Comparison of ENCODE assay signal across 8 cellular contexts in the genomic region with DNA sequence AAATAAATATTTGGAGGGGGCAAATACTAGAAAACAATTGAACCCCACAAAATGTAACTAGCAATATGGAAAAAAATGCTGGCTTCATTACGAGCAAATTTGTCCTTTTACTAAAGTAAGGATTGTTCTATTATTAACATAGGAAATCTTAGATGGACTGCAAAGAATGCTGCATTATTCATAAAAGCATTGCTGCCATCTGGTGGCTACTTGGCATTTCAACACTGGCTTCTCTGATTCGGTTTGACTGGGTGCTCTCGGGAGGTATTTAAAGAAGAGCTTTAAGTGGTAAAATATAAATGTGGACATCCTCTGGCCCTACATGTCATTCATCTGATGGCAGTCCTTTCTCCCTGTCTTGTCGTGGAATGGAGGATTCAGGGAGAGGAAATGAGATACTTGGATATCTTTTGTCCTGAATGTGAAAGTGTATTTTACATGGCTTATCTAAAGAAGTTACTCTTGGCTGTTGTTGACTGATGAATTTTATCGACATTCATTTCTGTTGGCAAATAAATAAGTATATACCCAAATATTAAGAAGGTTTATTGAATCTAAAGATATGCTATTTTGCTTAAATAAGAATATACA.
A peak's percentile ranks its signal among the peaks of the same experiment; 100 is the strongest.
DNase-seq lines count a peak whose midpoint lies in the region; FAIRE-seq and TF ChIP-seq lines count a peak whose summit lies in the region.

No MANE protein-coding gene starts in this region.

- peak; percentile 44 for FAIRE-seq in small intestine (lab: Jason Lieb, UNC)

- TF ChIP-seq CTCF in DOHH2 (IDR thresholded peaks at IDR 0.05; ENCODE audit: low read depth, low read length, poor library complexity, severe bottlenecking): peak; percentile 82
- peak; percentile 43 to 73 (median 71) for TF ChIP-seq CTCF in ascending aorta (IDR thresholded peaks at IDR 0.05)

- H3K9me2 ChIP-seq in DOHH2 (replicated peaks; ENCODE audit: control insufficient read depth, low read length): no peaks in the 10 kb centered on the region

- WGBS in small intestine, 3 donors: 5 to 8% (median 6%) methylated on average over 5 of the region's 5 CpGs

- intact Hi-C loops in ascending aorta (cut with DNase I): loop anchor here (1.0 to 2.0 kb wide), 2 partner anchors 97 to 225 kb away; no protein-coding TSS in a partner anchor

- H3K36me3 ChIP-seq in DOHH2 (ENCODE audit: control insufficient read depth, low read length) (0 out of 2 replicates have a peak, but pooled peaks cover 9% of the 10 kb centered on the region), H7 (replicated peaks; ENCODE audit: control insufficient read depth, insufficient read depth, low read length) (no peaks in the 10 kb centered on the region), ascending aorta (no peaks in the 10 kb centered on the region), small intestine (ENCODE audit: control insufficient read depth in 2 of 2, insufficient read depth in 2 of 2, low read length in 2 of 2) (no peaks in the 10 kb centered on the region)

- DNase-seq in H7 (peak; percentile 12), NCI-H1105 treated with DMSO at 0.1 percent for 48 hours (lab: John Stamatoyannopoulos, UW) (peak; percentile 73), T-helper 2 cell (peak in 4 of 5 experiments; percentile 51 to 84 (median 58)), ascending aorta (ENCODE audit: low spot score in 2 of 2) (peak in 1 of 2 donors; percentile 86), hippocampal formation (lab: John Stamatoyannopoulos, UW) (peak; percentile 48 to 78), small intestine (peak; percentile 60), 8988T (no peak)

- H3K27me3 ChIP-seq in DOHH2 (ENCODE audit: control insufficient read depth, low read length): no peaks in the 10 kb centered on the region
- H3K27me3 ChIP-seq in H7 (ENCODE audit: control insufficient read depth, insufficient read depth, low read length): no peaks in the 10 kb centered on the region
- H3K27me3 ChIP-seq in ascending aorta: no peaks in the 10 kb centered on the region
- H3K27me3 ChIP-seq in small intestine (ENCODE audit: control insufficient read depth in 2 of 2, insufficient read depth in 2 of 2, low read length in 2 of 2): no peaks in the 10 kb centered on the region

- no peak overlapping the region for H3K4me3 ChIP-seq in DOHH2 (ENCODE audit: low read length)
- H3K4me3 ChIP-seq in H7 (ENCODE audit: insufficient read depth, low read depth, low read length): no peak overlapping the region
- peak overlapping the region; percentile 33 to 41 for H3K4me3 ChIP-seq in ascending aorta
- no peak overlapping the region for H3K4me3 ChIP-seq in small intestine (ENCODE audit: low read depth in 1 of 2, low read length in 2 of 2)

- H3K4me1 ChIP-seq in DOHH2 (ENCODE audit: control insufficient read depth, low read length) (peaks cover 21% of the 10 kb centered on the region), ascending aorta (peaks cover 0 to 3% of the 10 kb centered on the region in 2 donors), small intestine (ENCODE audit: control insufficient read depth in 2 of 2, insufficient read depth in 1 of 2, low read depth in 1 of 2, low read length in 1 of 2) (no peaks in the 10 kb centered on the region)

- H3K4me2 ChIP-seq in DOHH2 (ENCODE audit: low read length): no peak overlapping the region

- H3F3A ChIP-seq in DOHH2 (ENCODE audit: control insufficient read depth, insufficient read depth): 0 out of 2 replicates have a peak, but pooled peaks cover 3% of the 10 kb centered on the region

- no peaks in the 10 kb centered on the region for H4K20me1 ChIP-seq in DOHH2 (ENCODE audit: control insufficient read depth, insufficient read depth, low read depth, low read length)

- peaks cover 2% of the 10 kb centered on the region; the same call in 1 of the 2 replicates for H3K9me3 ChIP-seq in DOHH2 (ENCODE audit: control insufficient read depth, insufficient read depth, low read length)
- H3K9me3 ChIP-seq in ascending aorta: no peaks in the 10 kb centered on the region
- H3K9me3 ChIP-seq in small intestine (ENCODE audit: control insufficient read depth, low read depth): no peaks in the 10 kb centered on the region

- H3K79me2 ChIP-seq in DOHH2 (ENCODE audit: control insufficient read depth, low read length): no peaks in the 10 kb centered on the region

- H3K27ac ChIP-seq in DOHH2 (ENCODE audit: low read depth, low read length) (no peak overlapping the region), ascending aorta (no peak overlapping the region), small intestine (ENCODE audit: low read depth in 1 of 2, low read length in 1 of 2) (peak overlapping the region in 1 of 2 donors; percentile 58)

Comparison
In these comparisons a context has a peak if more than half of its experiments do, and no peak if none do; other contexts are left out.
1. H3K4me3 ChIP-seq: peak in ascending aorta (2 of 2); none in DOHH2 (single experiment), H7 (single experiment) and small intestine (0 of 2).